In the genomic region with DNA sequence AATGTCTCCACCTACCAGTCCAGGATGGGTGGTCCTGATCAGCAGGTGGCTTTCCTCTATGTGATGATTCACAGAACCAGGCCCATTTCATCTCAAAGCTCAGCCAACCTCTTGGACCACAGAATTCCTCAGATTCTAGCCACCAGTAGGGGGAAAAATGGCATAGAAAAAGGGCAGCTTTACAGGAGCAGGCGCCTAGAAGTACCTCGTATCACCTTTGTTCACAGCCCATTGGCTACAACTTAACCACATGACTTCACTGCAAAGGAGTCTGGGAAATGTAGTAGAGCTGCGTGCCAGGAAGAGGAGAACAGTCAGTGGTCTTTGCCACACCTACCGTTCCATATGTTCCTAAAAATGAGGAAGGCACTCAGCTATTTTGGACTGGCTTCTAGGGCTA, we compare ENCODE assay signal across 11 cellular contexts.
DNase-seq lines count a peak whose midpoint lies in the region; ATAC-seq and TF ChIP-seq lines count a peak whose summit lies in the region.
"Had no signal": no experiment of that assay in that cellular context is flagged by ENCODE, and none has a peak within 500 bp of the region (broad histone marks: within the 10 kb centered on the region; RNA-seq: fewer than 3 reads in every experiment).

No MANE protein-coding gene starts in this region.

- ATAC-seq in GM19395 (IDR thresholded peaks at IDR 0.05; ENCODE audit: unreplicated experiment) (peak; percentile 65), HG03159 (IDR thresholded peaks at IDR 0.05; ENCODE audit: unreplicated experiment) (peak; percentile 83)
- no peak for ATAC-seq in activated CD8-positive, alpha-beta T cell treated with anti-CD3 and anti-CD28 coated beads for 36 hours

- H3K27ac Mint-ChIP-seq in glutamatergic neuron (ENCODE audit: unreplicated experiment), result no peak overlapping the region
- no peak overlapping the region for H3K27ac Mint-ChIP-seq in activated CD8-positive, alpha-beta T cell treated with anti-CD3 and anti-CD28 coated beads for 36 hours
- H3K27ac Mint-ChIP-seq in T-helper 2 cell treated with Interferon-gamma antibody and Interleukin-4, amounts not matched to agents 5 μg/mL and 100 μg/mL, for 36 hours, result no peak overlapping the region
- H3K27ac Mint-ChIP-seq: activated naive CD8-positive, alpha-beta T cell treated with anti-CD3 and anti-CD28 coated beads for 36 hours had no signal

- no peaks in the 10 kb centered on the region for H3K27me3 Mint-ChIP-seq in glutamatergic neuron (ENCODE audit: unreplicated experiment)
- peaks cover 5% of the 10 kb centered on the region for H3K27me3 Mint-ChIP-seq in activated CD8-positive, alpha-beta T cell treated with anti-CD3 and anti-CD28 coated beads for 36 hours
- no peaks in the 10 kb centered on the region for H3K27me3 Mint-ChIP-seq in T-helper 2 cell treated with Interferon-gamma antibody and Interleukin-4, amounts not matched to agents 5 μg/mL and 100 μg/mL, for 36 hours (ENCODE audit: low read depth)

- no peak overlapping the region for H3K4me3 Mint-ChIP-seq in glutamatergic neuron (ENCODE audit: unreplicated experiment)
- no peak overlapping the region for H3K4me3 Mint-ChIP-seq in activated CD8-positive, alpha-beta T cell treated with anti-CD3 and anti-CD28 coated beads for 36 hours
- H3K4me3 Mint-ChIP-seq in T-helper 2 cell treated with Interferon-gamma antibody and Interleukin-4, amounts not matched to agents 5 μg/mL and 100 μg/mL, for 36 hours, result no peak overlapping the region
- H3K4me3 Mint-ChIP-seq: activated naive CD8-positive, alpha-beta T cell treated with anti-CD3 and anti-CD28 coated beads for 36 hours had no signal

- H3K27ac ChIP-seq in A673 (ENCODE audit: low read depth, low read length, poor library complexity, severe bottlenecking), result no peak overlapping the region
- H3K27ac ChIP-seq: prostate gland had no signal

- H3K9me3 ChIP-seq in A673 (ENCODE audit: low read depth, low read length, poor library complexity, severe bottlenecking), result no peaks in the 10 kb centered on the region
- H3K9me3 ChIP-seq: prostate gland had no signal

- TF ChIP-seq CTCF in A673 (conservative IDR thresholded peaks at IDR 0.05; ENCODE audit: low read depth, low read length) (no peak), glutamatergic neuron (IDR thresholded peaks at IDR 0.05; ENCODE audit: partially characterized antibody, unreplicated experiment) (no peak)
- no peak for TF ChIP-seq CTCF in activated CD8-positive, alpha-beta T cell treated with anti-CD3 and anti-CD28 coated beads for 36 hours (IDR thresholded peaks at IDR 0.05)

- BruUV-seq in A673 (replicated peaks; lab: Mats Ljungman, UMichigan), result no TSS peak

- CTCF ChIA-PET in A673 (lab: Charles Lee), result no interaction called here
- CTCF ChIA-PET in activated CD8-positive, alpha-beta T cell treated with anti-CD3 and anti-CD28 coated beads for 36 hours (lab: Charles Lee), result no interaction called here

- DNase-seq in A673 (ENCODE audit: low spot score) (peak; percentile 44), RPMI7951 (ENCODE audit: low read depth) (peak; percentile 11), HK-2 (ENCODE audit: unreplicated experiment) (no peak), glutamatergic neuron (no peak)
- DNase-seq in activated CD8-positive, alpha-beta T cell treated with anti-CD3 and anti-CD28 coated beads for 36 hours, result no peak
- no peak for DNase-seq in T-helper 2 cell treated with Interferon-gamma antibody and Interleukin-4, amounts not matched to agents 5 μg/mL and 100 μg/mL, for 36 hours (ENCODE audit: low spot score)
- DNase-seq: activated CD4-positive, CD25-positive, alpha-beta regulatory T cell treated with anti-CD3 and anti-CD28 coated beads, Interleukin-2, amount 50 U/mL, for 72 hours; activated naive CD8-positive, alpha-beta T cell treated with anti-CD3 and anti-CD28 coated beads for 36 hours had no signal

- no peaks in the 10 kb centered on the region for H3K4me1 Mint-ChIP-seq in glutamatergic neuron (ENCODE audit: low read depth, unreplicated experiment)
- H3K4me1 Mint-ChIP-seq in activated CD8-positive, alpha-beta T cell treated with anti-CD3 and anti-CD28 coated beads for 36 hours (ENCODE audit: low read depth), result no peaks in the 10 kb centered on the region
- peaks cover 2% of the 10 kb centered on the region for H3K4me1 Mint-ChIP-seq in T-helper 2 cell treated with Interferon-gamma antibody and Interleukin-4, amounts not matched to agents 5 μg/mL and 100 μg/mL, for 36 hours (ENCODE audit: low read depth)

- H3K9me3 Mint-ChIP-seq in glutamatergic neuron (ENCODE audit: unreplicated experiment), result peaks cover 2% of the 10 kb centered on the region
- no peaks in the 10 kb centered on the region for H3K9me3 Mint-ChIP-seq in activated CD8-positive, alpha-beta T cell treated with anti-CD3 and anti-CD28 coated beads for 36 hours
- no peaks in the 10 kb centered on the region for H3K9me3 Mint-ChIP-seq in T-helper 2 cell treated with Interferon-gamma antibody and Interleukin-4, amounts not matched to agents 5 μg/mL and 100 μg/mL, for 36 hours
- H3K9me3 Mint-ChIP-seq: activated naive CD8-positive, alpha-beta T cell treated with anti-CD3 and anti-CD28 coated beads for 36 hours had no signal

- no peak overlapping the region for H3K4me3 ChIP-seq in A673 (ENCODE audit: low read depth, low read length, poor library complexity, severe bottlenecking)
- H3K4me3 ChIP-seq: prostate gland had no signal

- H3K36me3 Mint-ChIP-seq in glutamatergic neuron (ENCODE audit: unreplicated experiment), result no peaks in the 10 kb centered on the region
- no peaks in the 10 kb centered on the region for H3K36me3 Mint-ChIP-seq in activated CD8-positive, alpha-beta T cell treated with anti-CD3 and anti-CD28 coated beads for 36 hours (ENCODE audit: low read depth)
- H3K36me3 Mint-ChIP-seq in T-helper 2 cell treated with Interferon-gamma antibody and Interleukin-4, amounts not matched to agents 5 μg/mL and 100 μg/mL, for 36 hours (ENCODE audit: low read depth), result no peaks in the 10 kb centered on the region
- H3K36me3 Mint-ChIP-seq: activated naive CD8-positive, alpha-beta T cell treated with anti-CD3 and anti-CD28 coated beads for 36 hours had no signal

- H3K36me3 ChIP-seq in A673 (ENCODE audit: insufficient read depth, low read length, poor library complexity, severe bottlenecking), result no peaks in the 10 kb centered on the region
- H3K36me3 ChIP-seq: prostate gland had no signal

- intact Hi-C loops in A673 (cut with micrococcal nuclease; ENCODE audit: unreplicated experiment), result loop anchor here (10.0 kb wide), 1 partner anchor 292 kb away; no protein-coding TSS in a partner anchor
- intact Hi-C loops in activated CD8-positive, alpha-beta T cell treated with anti-CD3 and anti-CD28 coated beads for 36 hours (cut with micrococcal nuclease), result no loop called here

- POLR2A ChIA-PET in A673 (lab: Charles Lee; ENCODE audit: low non-redundant PET), result no interaction called here
- POLR2A ChIA-PET in activated CD8-positive, alpha-beta T cell treated with anti-CD3 and anti-CD28 coated beads for 36 hours (lab: Charles Lee), result no interaction called here

- no peaks in the 10 kb centered on the region for H3K27me3 ChIP-seq in A673 (replicated peaks; ENCODE audit: insufficient read depth, low read depth, low read length, poor library complexity)

- H3K4me1 ChIP-seq in A673 (ENCODE audit: insufficient read depth, low read length, poor library complexity, severe bottlenecking), result no peaks in the 10 kb centered on the region
- H3K4me1 ChIP-seq: prostate gland had no signal

Comparison
In these comparisons a context has a peak if more than half of its experiments do, and no peak if none do; other contexts are left out.
1. DNase-seq: peak in A673 (single experiment) and RPMI7951 (single experiment); none in HK-2 (single experiment), glutamatergic neuron (single experiment), activated CD8-positive, alpha-beta T cell treated with anti-CD3 and anti-CD28 coated beads for 36 hours (single experiment) and T-helper 2 cell treated with Interferon-gamma antibody and Interleukin-4, amounts not matched to agents 5 μg/mL and 100 μg/mL, for 36 hours (single experiment).